In genomic region chr2:206780671-206781070, GRCh38 we compare ENCODE assay signal across 34 cellular contexts.
"Had no signal": no experiment of that assay in that cellular context is flagged by ENCODE, and none has a peak within 500 bp of the region (broad histone marks: within the 10 kb centered on the region; RNA-seq: fewer than 3 reads in every experiment).

No MANE protein-coding gene starts in this region.

- H3K4me1 ChIP-seq: body of pancreas, breast epithelium, Peyer's patch, SJSA1 had no signal

- H3K36me3 ChIP-seq: breast epithelium had no signal

- H3K27ac Mint-ChIP-seq: activated CD4-positive, alpha-beta memory T cell treated with anti-CD3 and anti-CD28 coated beads, Interleukin-2, amount 10 ng/mL, durations not matched to agents 7 days and 5 days; activated naive CD4-positive, alpha-beta T cell treated with anti-CD3 and anti-CD28 coated beads, Interleukin-2, amount 50 U/mL, for 24 hours; activated naive CD8-positive, alpha-beta T cell treated with anti-CD3 and anti-CD28 coated beads, Interleukin-2, amount 10 ng/mL, durations not matched to agents 7 days and 5 days; T-helper 1 cell treated with Interleukin-12 subunit alpha and Interleukin-12 subunit beta and Interleukin-4 antibody, amounts not matched to agents 30 μg/mL and 1 μg/mL, for 36 hours; T-helper 2 cell treated with Interferon-gamma antibody and Interleukin-4, amounts not matched to agents 5 μg/mL and 100 μg/mL, for 36 hours; WTC11 had no signal

- H3K9me3 ChIP-seq: Peyer's patch, SJSA1 had no signal

- H3K9ac ChIP-seq: KMS-11, SK-N-SH had no signal

- H3K4me2 ChIP-seq: KMS-11, SK-N-SH had no signal

- FAIRE-seq: astrocyte had no signal

- H3K27me3 Mint-ChIP-seq: activated CD4-positive, alpha-beta memory T cell treated with anti-CD3 and anti-CD28 coated beads, Interleukin-2, amount 10 ng/mL, durations not matched to agents 7 days and 5 days; activated naive CD4-positive, alpha-beta T cell treated with anti-CD3 and anti-CD28 coated beads, Interleukin-2, amount 50 U/mL, for 24 hours; activated naive CD8-positive, alpha-beta T cell treated with anti-CD3 and anti-CD28 coated beads, Interleukin-2, amount 10 ng/mL, durations not matched to agents 7 days and 5 days had no signal

- DNase-seq: activated CD4-positive, alpha-beta memory T cell treated with anti-CD3 and anti-CD28 coated beads, Interleukin-2, amount 10 ng/mL, durations not matched to agents 7 days and 5 days; activated CD4-positive, alpha-beta T cell treated with anti-CD3 and anti-CD28 coated beads for 4 hours; activated CD4-positive, alpha-beta T cell treated with anti-CD3 and anti-CD28 coated beads, Interleukin-2, amount 50 U/mL, for 1 hour; activated effector memory CD4-positive, alpha-beta T cell treated with Interleukin-2 at 50 U/mL for 16 hours; activated naive CD4-positive, alpha-beta T cell; activated naive CD8-positive, alpha-beta T cell treated with anti-CD3 and anti-CD28 coated beads, Interleukin-2, amount 10 ng/mL, durations not matched to agents 7 days and 5 days; activated T-cell treated with anti-CD3 and anti-CD28 coated beads, Interleukin-2, amount 50 U/mL, for 4 hours; body of pancreas; cerebellar nuclear complex; NCI-H1092 treated with DMSO at 0.1 percent for 48 hours; NCI-H1417; NCI-H146; NCI-H187; NCI-H2029 treated with DMSO at 0.1 percent for 48 hours; NCI-H2107; NCI-H2171; NCI-H510A; NCI-H526; NCI-H748 treated with DMSO at 0.1 percent for 48 hours; NK-92 treated with Interleukin-12 subunit alpha and Interleukin-12 subunit beta, amount 100 ng/mL, for 24 hours; PC-3; Peyer's patch; RPMI8226; SHP77 treated with DMSO at 0.1 percent for 48 hours; SK-N-SH had no signal

- H3K27ac ChIP-seq: body of pancreas, breast epithelium, KMS-11, Peyer's patch, SJSA1 had no signal

- H3K27me3 ChIP-seq: body of pancreas, breast epithelium, Peyer's patch, SJSA1 had no signal

- H3K4me3 ChIP-seq: body of pancreas, breast epithelium, Peyer's patch, SJSA1 had no signal

- ATAC-seq: activated CD4-positive, CD25-positive, alpha-beta regulatory T cell treated with anti-CD3 and anti-CD28 coated beads, Interleukin-2, amount 50 U/mL, for 24 hours; activated T-cell treated with anti-CD3 and anti-CD28 coated beads, Interleukin-2, amount 50 U/mL, for 4 hours; body of pancreas; PC-3 had no signal

- H3K4me3 Mint-ChIP-seq: activated CD4-positive, alpha-beta memory T cell treated with anti-CD3 and anti-CD28 coated beads, Interleukin-2, amount 10 ng/mL, durations not matched to agents 7 days and 5 days; activated naive CD4-positive, alpha-beta T cell treated with anti-CD3 and anti-CD28 coated beads, Interleukin-2, amount 50 U/mL, for 24 hours; activated naive CD8-positive, alpha-beta T cell treated with anti-CD3 and anti-CD28 coated beads, Interleukin-2, amount 10 ng/mL, durations not matched to agents 7 days and 5 days; activated T-cell treated with anti-CD3 and anti-CD28 coated beads, Interleukin-2, amount 50 U/mL, for 4 hours; T-helper 1 cell treated with Interleukin-12 subunit alpha and Interleukin-12 subunit beta and Interleukin-4 antibody, amounts not matched to agents 30 μg/mL and 1 μg/mL, for 36 hours; T-helper 2 cell treated with Interferon-gamma antibody and Interleukin-4, amounts not matched to agents 5 μg/mL and 100 μg/mL, for 36 hours; WTC11 had no signal
